ENCODE assay signal across 13 cellular contexts in genomic region chr10:72753760-72754231, GRCh38.
DNase-seq lines count a peak whose midpoint lies in the region; ATAC-seq, FAIRE-seq and TF ChIP-seq lines count a peak whose summit lies in the region.
"Had no signal": no experiment of that assay in that cellular context is flagged by ENCODE, and none has a peak within 500 bp of the region (broad histone marks: within the 10 kb centered on the region; RNA-seq: fewer than 3 reads in every experiment).

No MANE protein-coding gene starts in this region.

- no peaks in the 10 kb centered on the region for H3K27me3 ChIP-seq in BLaER1 treated with 17β-estradiol and CSF1 and Interleukin-3, amounts not matched to agents 10 nM and 100 nM
- H3K27me3 ChIP-seq in HL-60 (ENCODE audit: insufficient read depth, poor library complexity, severe bottlenecking), result no peaks in the 10 kb centered on the region

- peak overlapping the region in 3 of 11 experiments; percentile 6 to 40 (median 39); a peak in 1 of 22 replicates for H3K27ac ChIP-seq in BLaER1 treated with 17β-estradiol and CSF1 and Interleukin-3, amounts not matched to agents 10 nM and 100 nM
- H3K27ac ChIP-seq in HL-60 (replicated peaks), result peak overlapping the region; percentile 54

- DNase-seq in HL-60 (ENCODE audit: low read depth in 1 of 2, low spot score in 1 of 2), result peak; percentile 67 to 95
- peak; percentile 89 for DNase-seq in SIG-M5 (lab: John Stamatoyannopoulos, UW)
- DNase-seq in iPS-NIHi11 (ENCODE audit: low spot score), result peak; percentile 17
- no peak for DNase-seq in frontal cortex (ENCODE audit: low spot score in 2 of 2)
- no peak for DNase-seq in DMS153 treated with DMSO at 0.1 percent for 48 hours (lab: John Stamatoyannopoulos, UW; ENCODE audit: unreplicated experiment)
- no peak for DNase-seq in stimulated activated CD4-positive, alpha-beta T cell treated with anti-CD3 and anti-CD28 coated beads, Interleukin-15, amount 100 ng/mL, for 24 hours
- DNase-seq: activated CD4-positive, alpha-beta T cell treated with anti-CD3 and anti-CD28 coated beads, Interleukin-2, amount 50 U/mL, for 1 hour; cortex of kidney; DND-41; NCI-H1092 treated with DMSO at 0.1 percent for 48 hours; NCI-H345 had no signal

- peaks cover 9 to 20% (median 15%) of the 10 kb centered on the region in 10 experiments for H3K4me1 ChIP-seq in BLaER1 treated with 17β-estradiol and CSF1 and Interleukin-3, amounts not matched to agents 10 nM and 100 nM

- no peak for ATAC-seq in GM21423 (IDR thresholded peaks at IDR 0.05; ENCODE audit: unreplicated experiment)

- H3K9me3 ChIP-seq in BLaER1 treated with 17β-estradiol and CSF1 and Interleukin-3, amounts not matched to agents 10 nM and 100 nM (replicated peaks in 1 of 11), result no peaks in the 10 kb centered on the region

- FAIRE-seq in frontal cortex (lab: Jason Lieb, UNC), result no peak

- no peak overlapping the region for H3K4me3 ChIP-seq in BLaER1 treated with 17β-estradiol and CSF1 and Interleukin-3, amounts not matched to agents 10 nM and 100 nM
- H3K4me3 ChIP-seq in HL-60 (replicated peaks; ENCODE audit: insufficient read depth, low read length), result no peak overlapping the region

- H3K36me3 ChIP-seq in BLaER1 treated with 17β-estradiol and CSF1 and Interleukin-3, amounts not matched to agents 10 nM and 100 nM, result peaks cover 0 to 8% (median 0%) of the 10 kb centered on the region in 11 experiments; a peak in 2 of 22 replicates

- no peak for TF ChIP-seq CTCF in HL-60 (IDR thresholded peaks at IDR 0.05; ENCODE audit: insufficient read depth, low read length)

- peaks cover 0 to 28% (median 0%) of the 10 kb centered on the region in 11 experiments; a peak in 7 of 22 replicates for H4K20me1 ChIP-seq in BLaER1 treated with 17β-estradiol and CSF1 and Interleukin-3, amounts not matched to agents 10 nM and 100 nM

- 0 out of 22 replicates have a peak overlapping the region, but pooled peaks of 2 of the 11 experiments have one; percentile 2 to 11 for H3K9ac ChIP-seq in BLaER1 treated with 17β-estradiol and CSF1 and Interleukin-3, amounts not matched to agents 10 nM and 100 nM

- H3K4me2 ChIP-seq in BLaER1 treated with 17β-estradiol and CSF1 and Interleukin-3, amounts not matched to agents 10 nM and 100 nM, result peak overlapping the region; percentile 18 to 70 (median 48); a peak in 19 of 22 replicates

Comparison
In these comparisons a context has a peak if more than half of its experiments do, and no peak if none do; other contexts are left out.
1. DNase-seq: peak in HL-60 (2 of 2), SIG-M5 (single experiment) and iPS-NIHi11 (single experiment); none in frontal cortex (0 of 2), DMS153 treated with DMSO at 0.1 percent for 48 hours (single experiment) and stimulated activated CD4-positive, alpha-beta T cell treated with anti-CD3 and anti-CD28 coated beads, Interleukin-15, amount 100 ng/mL, for 24 hours (single experiment).